12 cellular contexts compared by ENCODE assay signal in the genomic region with DNA sequence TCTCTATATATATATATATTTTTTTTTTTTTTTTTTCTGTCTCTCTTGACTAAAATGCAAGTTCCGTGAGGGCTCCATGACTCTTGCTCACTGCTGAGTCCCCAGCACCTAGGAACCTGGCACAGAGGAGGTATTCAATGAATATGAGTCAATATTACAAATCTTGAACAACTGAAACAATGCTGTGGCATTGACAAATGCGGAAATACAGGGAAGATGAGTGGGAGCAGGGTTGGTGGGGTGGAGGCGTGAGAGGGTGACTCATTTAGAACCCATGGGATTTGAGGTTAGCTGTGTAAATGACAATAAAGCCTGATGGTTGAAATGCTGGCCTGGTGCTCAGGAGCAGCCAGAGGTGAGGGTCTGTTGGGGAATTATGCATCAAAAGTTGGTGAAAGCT.
A peak's percentile ranks its signal among the peaks of the same experiment; 100 is the strongest.
DNase-seq lines count a peak whose midpoint lies in the region; ATAC-seq, FAIRE-seq and TF ChIP-seq lines count a peak whose summit lies in the region.
"Had no signal": no experiment of that assay in that cellular context is flagged by ENCODE, and none has a peak within 500 bp of the region (broad histone marks: within the 10 kb centered on the region; RNA-seq: fewer than 3 reads in every experiment).

No MANE protein-coding gene starts in this region.

- no peak for TF ChIP-seq CTCF in A549 (IDR thresholded peaks at IDR 0.05)

- FAIRE-seq in A549 (lab: Jason Lieb, UNC) = no peak

- POLR2A ChIA-PET in A549 (lab: Yijun Ruan, JAX) = no interaction called here

- no peaks in the 10 kb centered on the region for H3K27me3 Mint-ChIP-seq in activated CD4-positive, alpha-beta T cell treated with anti-CD3 and anti-CD28 coated beads, Interleukin-2, amount 10 ng/mL, durations not matched to agents 24 days and 14 days

- no peak for TF ChIP-seq EP300 in A549 (IDR thresholded peaks at IDR 0.05)

- WGBS in A549 (ENCODE audit: missing lambda C conversion rate) = 62% methylated on average over 3 of the region's 3 CpGs

- no peak for TF ChIP-seq POLR2A in A549 (IDR thresholded peaks at IDR 0.05; ENCODE audit: low read length)

- H3K4me2 ChIP-seq in A549 = no peak overlapping the region

- DNase-seq in A549 (ENCODE audit: low read depth in 1 of 2, low spot score in 1 of 2) (peak in 1 of 2 experiments; percentile 42), HCEC 1CT (peak; percentile 95), fibroblast of the conjunctiva (ENCODE audit: low read depth) (peak; percentile 44), SHP77 treated with DMSO at 0.1 percent for 48 hours (lab: John Stamatoyannopoulos, UW) (no peak)
- peak; percentile 71 for DNase-seq in activated CD4-positive, alpha-beta T cell treated with anti-CD3 and anti-CD28 coated beads, Interleukin-2, amount 10 ng/mL, durations not matched to agents 24 days and 14 days
- DNase-seq: endodermal cell, GF-D8, right cardiac atrium had no signal

- H3K4me3 Mint-ChIP-seq in activated CD4-positive, alpha-beta T cell treated with anti-CD3 and anti-CD28 coated beads, Interleukin-2, amount 10 ng/mL, durations not matched to agents 24 days and 14 days = peak overlapping the region; percentile 59
- H3K4me3 Mint-ChIP-seq: endodermal cell had no signal

- no peak for TF ChIP-seq RAD21 in A549 (conservative IDR thresholded peaks at IDR 0.05 in 1 of 2, IDR thresholded peaks at IDR 0.05 in 1 of 2)

- H3K36me3 Mint-ChIP-seq in activated CD4-positive, alpha-beta T cell treated with anti-CD3 and anti-CD28 coated beads, Interleukin-2, amount 10 ng/mL, durations not matched to agents 24 days and 14 days (ENCODE audit: low read depth) = peaks cover 16% of the 10 kb centered on the region

- intact Hi-C loops in activated CD4-positive, alpha-beta T cell treated with anti-CD3 and anti-CD28 coated beads, Interleukin-2, amount 10 ng/mL, durations not matched to agents 24 days and 14 days (cut with micrococcal nuclease) = loop anchor here (1.0 kb wide), 1 partner anchor 12 kb away; no protein-coding TSS in a partner anchor

- ATAC-seq in A549 (peak in 1 of 2 experiments; percentile 43; a peak in 2 of 6 replicates), GM18858 (IDR thresholded peaks at IDR 0.05; ENCODE audit: unreplicated experiment) (no peak), GM21515 (IDR thresholded peaks at IDR 0.05; ENCODE audit: unreplicated experiment) (no peak), HG03196 (IDR thresholded peaks at IDR 0.05; ENCODE audit: unreplicated experiment) (no peak)
- ATAC-seq: right cardiac atrium had no signal

- 0 out of 6 replicates have a peak overlapping the region, but pooled peaks of 1 of the 2 experiments have one; percentile 18 for H3K27ac ChIP-seq in A549
- H3K27ac ChIP-seq: SK-N-MC had no signal

- no peaks in the 10 kb centered on the region for H3K9me3 ChIP-seq in A549

- CTCF ChIA-PET in A549 (lab: Yijun Ruan, JAX) = interaction anchor here (2.8 kb wide), 1 partner anchor 121 kb away, joined by 7 read pairs; no protein-coding TSS in a partner anchor

- peaks cover 52% of the 10 kb centered on the region for H3K4me1 Mint-ChIP-seq in activated CD4-positive, alpha-beta T cell treated with anti-CD3 and anti-CD28 coated beads, Interleukin-2, amount 10 ng/mL, durations not matched to agents 24 days and 14 days

- H3K27ac Mint-ChIP-seq in activated CD4-positive, alpha-beta T cell treated with anti-CD3 and anti-CD28 coated beads, Interleukin-2, amount 10 ng/mL, durations not matched to agents 24 days and 14 days = peak overlapping the region; percentile 85
- H3K27ac Mint-ChIP-seq: endodermal cell had no signal

- no peaks in the 10 kb centered on the region for H3K4me1 ChIP-seq in A549

- H3K9me3 Mint-ChIP-seq in activated CD4-positive, alpha-beta T cell treated with anti-CD3 and anti-CD28 coated beads, Interleukin-2, amount 10 ng/mL, durations not matched to agents 24 days and 14 days = peaks cover 4% of the 10 kb centered on the region
- H3K9me3 Mint-ChIP-seq: endodermal cell had no signal

- no peak overlapping the region for H3K4me3 ChIP-seq in A549
- H3K4me3 ChIP-seq: SK-N-MC had no signal

TF ChIP-seq in A549, 52 proteins besides CTCF, POLR2A, EP300 and RAD21:
- TF ChIP-seq FOSL2 (IDR thresholded peaks at IDR 0.05) (no peak), FOSL2 (CRISPR knock-in tag; IDR thresholded peaks at IDR 0.05) (peak; percentile 26; the same call in 1 of the 2 replicates), CBX8 (IDR thresholded peaks at IDR 0.05) (no peak)
